1 cellular context compared by ENCODE assay signal in the genomic region with DNA sequence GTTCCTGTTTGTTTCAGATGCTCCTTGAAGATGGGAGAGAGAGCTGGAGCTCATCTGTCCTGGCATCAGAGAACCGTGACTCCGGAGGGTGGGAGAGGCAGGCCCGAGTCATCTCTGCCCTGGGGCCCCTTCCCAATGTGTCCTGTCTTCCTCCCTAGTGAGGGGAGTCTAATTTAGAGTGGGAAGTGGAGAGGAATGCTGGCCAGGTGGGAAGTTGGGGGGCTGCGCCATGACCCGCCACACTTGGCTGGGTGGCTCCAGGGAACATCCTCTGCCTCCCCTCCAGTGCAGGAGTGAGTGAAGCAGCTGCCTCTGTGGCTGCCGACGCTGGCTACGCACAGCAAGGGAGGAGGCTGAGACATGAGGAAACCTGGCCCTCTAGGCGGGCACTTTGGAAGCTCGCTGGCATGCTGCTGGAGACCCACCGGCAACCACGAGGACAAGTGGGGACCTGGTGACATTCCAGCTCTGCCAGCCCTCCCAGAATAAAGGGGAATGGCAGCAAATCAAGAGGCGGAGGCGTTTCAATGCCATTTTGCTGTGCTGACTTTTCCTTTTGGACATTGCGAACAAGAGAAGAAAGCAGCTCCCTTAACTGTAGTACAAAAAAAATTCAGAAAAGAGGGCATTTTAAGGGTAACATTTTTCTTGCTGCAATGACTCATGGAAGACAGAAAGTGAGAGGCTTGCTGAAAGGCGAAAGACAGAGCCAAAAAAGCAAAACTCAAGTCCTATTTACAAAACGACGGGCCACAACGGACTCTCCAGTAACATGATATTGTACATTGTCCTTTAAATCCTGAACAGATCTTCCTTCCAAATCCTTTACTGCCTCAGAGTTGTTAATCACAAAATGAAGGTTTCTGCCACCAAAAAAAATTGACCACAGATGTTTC.
TF ChIP-seq lines count a peak whose summit lies in the region.

No MANE protein-coding gene starts in this region.

TF ChIP-seq in neural cell, 6 proteins besides CTCF, POLR2A, EP300 and RAD21 (continued from another document):
- no peak for TF ChIP-seq SMC3 (conservative IDR thresholded peaks at IDR 0.05; ENCODE audit: poor library complexity)
- TF ChIP-seq EZH2 (IDR thresholded peaks at IDR 0.05; ENCODE audit: borderline replicate concordance, insufficient read depth, low read length, poor library complexity, severe bottlenecking), result no peak
